ENCODE assay signal across 7 cellular contexts in genomic region chr3:38426798-38427426, GRCh38. TPM values are rescaled to one million over a fixed set of nuclear protein-coding genes. Genes with fewer than 3 reads are reported as not detected.
DNase-seq lines count a peak whose midpoint lies in the region; ATAC-seq and TF ChIP-seq lines count a peak whose summit lies in the region.
"Not testable (repeated sequence)": the region's sequence is repeated elsewhere in the genome, so short reads cannot be mapped to it uniquely, and the experiment has no call there.

No MANE protein-coding gene starts in this region.

- not testable (repeated sequence) for H3K36me3 Mint-ChIP-seq in CD8-positive, alpha-beta T cell; immature natural killer cell
- H3K36me3 Mint-ChIP-seq in T-helper 2 cell treated with Interferon-gamma antibody and Interleukin-4, amounts not matched to agents 5 μg/mL and 100 μg/mL, for 36 hours (ENCODE audit: low read depth) = peaks cover 20% of the 10 kb centered on the region
- peaks cover 11% of the 10 kb centered on the region for H3K36me3 Mint-ChIP-seq in activated T-helper 1 cell treated with anti-CD3 and anti-CD28 coated beads, Interleukin-12 subunit alpha, Interleukin-12 subunit beta, Interleukin-2, Interleukin-4 antibody, amounts not matched to agents 30 ng/mL and 10 ng/mL and 1 ng/mL, durations not matched to agents 14 hours and 24 hours and 36 hours (ENCODE audit: low read depth)
- H3K36me3 Mint-ChIP-seq in activated naive CD8-positive, alpha-beta T cell treated with anti-CD3 and anti-CD28 coated beads, Interleukin-2, amount 10 ng/mL, durations not matched to agents 7 days and 5 days = peaks cover 16% of the 10 kb centered on the region

- peak in 4 of 7 experiments; percentile 7 to 56 (median 23) for DNase-seq in CD8-positive, alpha-beta T cell
- DNase-seq in KBM-7 (peak; percentile 36), immature natural killer cell (peak in 2 of 3 donors; percentile 18 to 25)
- peak; percentile 4 for DNase-seq in T-helper 2 cell treated with Interferon-gamma antibody and Interleukin-4, amounts not matched to agents 5 μg/mL and 100 μg/mL, for 36 hours (ENCODE audit: low spot score)
- DNase-seq in activated T-helper 1 cell treated with anti-CD3 and anti-CD28 coated beads, Interleukin-12 subunit alpha, Interleukin-12 subunit beta, Interleukin-2, Interleukin-4 antibody, amounts not matched to agents 30 ng/mL and 10 ng/mL and 1 ng/mL, durations not matched to agents 14 hours and 24 hours and 36 hours (ENCODE audit: low spot score) = peak; percentile 32
- not testable (repeated sequence) for DNase-seq in activated naive CD8-positive, alpha-beta T cell treated with anti-CD3 and anti-CD28 coated beads, Interleukin-2, amount 10 ng/mL, durations not matched to agents 7 days and 5 days

- POLR2A ChIA-PET in CD8-positive, alpha-beta T cell (lab: Charles Lee) = interaction anchor here (0.9 to 2.4 kb wide), 5 partner anchors 9 to 29 kb away, joined by 3 to 9 read pairs (median 5); no protein-coding TSS in a partner anchor
- POLR2A ChIA-PET in activated naive CD8-positive, alpha-beta T cell treated with anti-CD3 and anti-CD28 coated beads, Interleukin-2, amount 10 ng/mL, durations not matched to agents 7 days and 5 days (lab: Charles Lee) = not testable (repeated sequence)

- not testable (repeated sequence) for H3K36me3 ChIP-seq in CD8-positive, alpha-beta T cell (ENCODE audit: insufficient read depth, low read length); neural cell (ENCODE audit: insufficient read depth, low read length)

- H4K20me1 ChIP-seq in neural cell (ENCODE audit: insufficient read depth) = not testable (repeated sequence)

- not testable (repeated sequence) for H3K79me2 ChIP-seq in neural cell (replicated peaks; ENCODE audit: insufficient read depth, low read length)

- not testable (repeated sequence) for H3K27me3 ChIP-seq in CD8-positive, alpha-beta T cell (ENCODE audit: insufficient read depth, low read length); neural cell (ENCODE audit: insufficient read depth, low read depth, low read length)

- H2AFZ ChIP-seq in neural cell (ENCODE audit: low read depth, low read length) = not testable (repeated sequence)

- peaks cover 30% of the 10 kb centered on the region for H3K4me1 ChIP-seq in CD8-positive, alpha-beta T cell (ENCODE audit: insufficient read depth, low read length)

- peak overlapping the region; percentile 11 for H3K4me3 ChIP-seq in CD8-positive, alpha-beta T cell (ENCODE audit: low read depth, low read length)
- H3K4me3 ChIP-seq in neural cell (ENCODE audit: low read length) = peak overlapping the region; percentile 27

- H3K4me2 ChIP-seq in neural cell (ENCODE audit: low read length) = not testable (repeated sequence)

- CTCF ChIA-PET in CD8-positive, alpha-beta T cell (lab: Charles Lee) = interaction anchor here (0.8 to 1.7 kb wide), 4 partner anchors 42 to 81 kb away, joined by 3 to 7 read pairs (median 5); partner anchors contain the start of gene XYLB

- ATAC-seq in CD8-positive, alpha-beta T cell = peak; percentile 77
- peak; percentile 90 for ATAC-seq in activated naive CD8-positive, alpha-beta T cell treated with anti-CD3 and anti-CD28 coated beads, Interleukin-2, amount 10 ng/mL, durations not matched to agents 7 days and 5 days (ENCODE audit: low read depth)

- H3K9me3 Mint-ChIP-seq in CD8-positive, alpha-beta T cell; immature natural killer cell: not testable (repeated sequence)
- H3K9me3 Mint-ChIP-seq in T-helper 2 cell treated with Interferon-gamma antibody and Interleukin-4, amounts not matched to agents 5 μg/mL and 100 μg/mL, for 36 hours = peaks cover 19% of the 10 kb centered on the region
- H3K9me3 Mint-ChIP-seq in activated T-helper 1 cell treated with anti-CD3 and anti-CD28 coated beads, Interleukin-12 subunit alpha, Interleukin-12 subunit beta, Interleukin-2, Interleukin-4 antibody, amounts not matched to agents 30 ng/mL and 10 ng/mL and 1 ng/mL, durations not matched to agents 14 hours and 24 hours and 36 hours = peaks cover 23% of the 10 kb centered on the region
- peaks cover 11% of the 10 kb centered on the region for H3K9me3 Mint-ChIP-seq in activated naive CD8-positive, alpha-beta T cell treated with anti-CD3 and anti-CD28 coated beads, Interleukin-2, amount 10 ng/mL, durations not matched to agents 7 days and 5 days

- H3K9me3 ChIP-seq in CD8-positive, alpha-beta T cell (ENCODE audit: low read length); neural cell (ENCODE audit: low read length): not testable (repeated sequence)

- intact Hi-C loops in CD8-positive, alpha-beta T cell (cut with DNase I, micrococcal nuclease); activated T-helper 1 cell treated with anti-CD3 and anti-CD28 coated beads, Interleukin-12 subunit alpha, Interleukin-12 subunit beta, Interleukin-2, Interleukin-4 antibody, amounts not matched to agents 30 ng/mL and 10 ng/mL and 1 ng/mL, durations not matched to agents 14 hours and 24 hours and 36 hours (cut with micrococcal nuclease): not testable (repeated sequence)

- peak overlapping the region; percentile 84 for H3K27ac Mint-ChIP-seq in CD8-positive, alpha-beta T cell
- H3K27ac Mint-ChIP-seq in T-helper 2 cell treated with Interferon-gamma antibody and Interleukin-4, amounts not matched to agents 5 μg/mL and 100 μg/mL, for 36 hours = peak overlapping the region; percentile 69
- not testable (repeated sequence) for H3K27ac Mint-ChIP-seq in activated T-helper 1 cell treated with anti-CD3 and anti-CD28 coated beads, Interleukin-12 subunit alpha, Interleukin-12 subunit beta, Interleukin-2, Interleukin-4 antibody, amounts not matched to agents 30 ng/mL and 10 ng/mL and 1 ng/mL, durations not matched to agents 14 hours and 24 hours and 36 hours; immature natural killer cell
- peak overlapping the region; percentile 83 for H3K27ac Mint-ChIP-seq in activated naive CD8-positive, alpha-beta T cell treated with anti-CD3 and anti-CD28 coated beads, Interleukin-2, amount 10 ng/mL, durations not matched to agents 7 days and 5 days

- not testable (repeated sequence) for H3K9me2 ChIP-seq in neural cell (ENCODE audit: insufficient read depth, low read length)

- in situ Hi-C loops in KBM-7 (cut with MboI; ENCODE audit: low pct_unique_long_range_greater_than_20kb, low sequenced_read_pairs) = not testable (repeated sequence)

- H3K27ac ChIP-seq in CD8-positive, alpha-beta T cell (ENCODE audit: low read depth, low read length); neural cell (ENCODE audit: low read length): not testable (repeated sequence)

- not testable (repeated sequence) for TF ChIP-seq CTCF in CD8-positive, alpha-beta T cell (IDR thresholded peaks at IDR 0.05); neural cell (IDR thresholded peaks at IDR 0.05; ENCODE audit: poor library complexity, severe bottlenecking)

- H3F3A ChIP-seq in neural cell (ENCODE audit: insufficient read depth, low read length, poor library complexity, severe bottlenecking) = not testable (repeated sequence)

- H3K4me3 Mint-ChIP-seq in CD8-positive, alpha-beta T cell = peak overlapping the region; percentile 69
- H3K4me3 Mint-ChIP-seq in T-helper 2 cell treated with Interferon-gamma antibody and Interleukin-4, amounts not matched to agents 5 μg/mL and 100 μg/mL, for 36 hours = peak overlapping the region; percentile 68
- peak overlapping the region; percentile 23 for H3K4me3 Mint-ChIP-seq in activated T-helper 1 cell treated with anti-CD3 and anti-CD28 coated beads, Interleukin-12 subunit alpha, Interleukin-12 subunit beta, Interleukin-2, Interleukin-4 antibody, amounts not matched to agents 30 ng/mL and 10 ng/mL and 1 ng/mL, durations not matched to agents 14 hours and 24 hours and 36 hours
- peak overlapping the region; percentile 72 for H3K4me3 Mint-ChIP-seq in activated naive CD8-positive, alpha-beta T cell treated with anti-CD3 and anti-CD28 coated beads, Interleukin-2, amount 10 ng/mL, durations not matched to agents 7 days and 5 days
- H3K4me3 Mint-ChIP-seq in immature natural killer cell = peak overlapping the region in 4 of 5 donors; percentile 1 to 64 (median 55)

- H3K9ac ChIP-seq in neural cell (ENCODE audit: low read length) = not testable (repeated sequence)

- not testable (repeated sequence) for TF ChIP-seq EP300 in neural cell (conservative IDR thresholded peaks at IDR 0.05; ENCODE audit: poor library complexity, severe bottlenecking)

- not testable (repeated sequence) for H3K27me3 Mint-ChIP-seq in CD8-positive, alpha-beta T cell (ENCODE audit: low read depth); T-helper 2 cell treated with Interferon-gamma antibody and Interleukin-4, amounts not matched to agents 5 μg/mL and 100 μg/mL, for 36 hours (ENCODE audit: low read depth); activated T-helper 1 cell treated with anti-CD3 and anti-CD28 coated beads, Interleukin-12 subunit alpha, Interleukin-12 subunit beta, Interleukin-2, Interleukin-4 antibody, amounts not matched to agents 30 ng/mL and 10 ng/mL and 1 ng/mL, durations not matched to agents 14 hours and 24 hours and 36 hours (ENCODE audit: insufficient read depth); activated naive CD8-positive, alpha-beta T cell treated with anti-CD3 and anti-CD28 coated beads, Interleukin-2, amount 10 ng/mL, durations not matched to agents 7 days and 5 days; immature natural killer cell (ENCODE audit: low read depth in 3 of 3)

- TF ChIP-seq RAD21 in neural cell (conservative IDR thresholded peaks at IDR 0.05) = not testable (repeated sequence)

- peaks cover 55% of the 10 kb centered on the region for H3K4me1 Mint-ChIP-seq in CD8-positive, alpha-beta T cell (ENCODE audit: low read depth)
- peaks cover 43% of the 10 kb centered on the region for H3K4me1 Mint-ChIP-seq in T-helper 2 cell treated with Interferon-gamma antibody and Interleukin-4, amounts not matched to agents 5 μg/mL and 100 μg/mL, for 36 hours (ENCODE audit: low read depth)
- H3K4me1 Mint-ChIP-seq in activated T-helper 1 cell treated with anti-CD3 and anti-CD28 coated beads, Interleukin-12 subunit alpha, Interleukin-12 subunit beta, Interleukin-2, Interleukin-4 antibody, amounts not matched to agents 30 ng/mL and 10 ng/mL and 1 ng/mL, durations not matched to agents 14 hours and 24 hours and 36 hours (ENCODE audit: low read depth) = peaks cover 19% of the 10 kb centered on the region
- peaks cover 22% of the 10 kb centered on the region for H3K4me1 Mint-ChIP-seq in activated naive CD8-positive, alpha-beta T cell treated with anti-CD3 and anti-CD28 coated beads, Interleukin-2, amount 10 ng/mL, durations not matched to agents 7 days and 5 days
- H3K4me1 Mint-ChIP-seq in immature natural killer cell = peaks cover 20 to 21% of the 10 kb centered on the region in 2 donors

RNA-seq across cellular contexts. Expression of gene ACVR2B, which starts 26.8 kb away (rescaled TPM):
- total RNA-seq in CD8-positive, alpha-beta T cell = 1 to 10 TPM; 2.1 to 3.0 TPM
- total RNA-seq in activated T-helper 1 cell treated with anti-CD3 and anti-CD28 coated beads, Interleukin-12 subunit alpha, Interleukin-12 subunit beta, Interleukin-2, Interleukin-4 antibody, amounts not matched to agents 30 ng/mL and 10 ng/mL and 1 ng/mL, durations not matched to agents 14 hours and 24 hours and 36 hours = 10.4 and 10.5 TPM in 2 replicates
- total RNA-seq in activated naive CD8-positive, alpha-beta T cell treated with anti-CD3 and anti-CD28 coated beads, Interleukin-2, amount 10 ng/mL, durations not matched to agents 7 days and 5 days = 1 to 10 TPM; 7.6 to 8.0 TPM
- under 1 TPM; 0.02 to 0.39 (median 0.04) TPM for polyA plus RNA-seq in immature natural killer cell
- polyA plus RNA-seq in neural cell = 32.3 and 33.3 TPM in 2 replicates
- polyA minus RNA-seq in neural cell = 166 and 180 TPM in 2 replicates
